Comparison of ENCODE assay signal across 1 cellular context in genomic region chr11:56953907-56954306, GRCh38. TPM values are rescaled to one million over a fixed set of nuclear protein-coding genes. Genes with fewer than 3 reads are reported as not detected.
"Had no signal": no experiment of that assay in that cellular context is flagged by ENCODE, and none has a peak within 500 bp of the region (broad histone marks: within the 10 kb centered on the region; RNA-seq: fewer than 3 reads in every experiment).

No MANE protein-coding gene starts in this region.

RNA-seq across cellular contexts. Expression of gene OR5AK2, which starts 34.8 kb away (rescaled TPM):
- polyA plus RNA-seq: SK-N-SH had no signal
